In the genomic region with DNA sequence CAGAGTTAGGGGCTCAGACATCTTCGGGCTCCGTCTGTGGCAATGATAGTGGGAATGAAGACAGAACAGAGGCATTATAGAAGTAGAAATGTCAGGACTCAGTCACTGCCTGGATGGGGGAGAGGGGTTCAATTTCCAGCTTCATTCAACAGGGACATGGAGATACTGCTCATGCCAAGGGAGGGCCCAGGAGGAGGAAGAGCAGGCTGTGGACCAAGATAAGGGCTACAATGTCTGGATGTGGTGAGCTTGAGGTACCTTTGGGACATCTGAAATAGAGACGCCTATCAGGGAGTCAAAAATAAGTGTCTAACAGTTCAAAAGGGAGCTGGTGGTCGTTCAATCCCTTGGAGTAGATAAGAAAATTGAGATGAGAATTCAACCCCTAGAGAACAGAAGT, we compare ENCODE assay signal across 34 cellular contexts.
"Had no signal": no experiment of that assay in that cellular context is flagged by ENCODE, and none has a peak within 500 bp of the region (broad histone marks: within the 10 kb centered on the region; RNA-seq: fewer than 3 reads in every experiment).

No MANE protein-coding gene starts in this region.

- DNase-seq: activated CD4-positive, alpha-beta T cell treated with anti-CD3 and anti-CD28 coated beads for 36 hours; activated CD4-positive, alpha-beta T cell treated with anti-CD3 and anti-CD28 coated beads, Interleukin-2, amount 10 ng/mL, durations not matched to agents 7 days and 5 days; activated CD4-positive, alpha-beta T cell treated with anti-CD3 and anti-CD28 coated beads, Interleukin-2, amount 50 U/mL, for 48 hours; activated CD8-positive, alpha-beta memory T cell treated with anti-CD3 and anti-CD28 coated beads, Interleukin-2, amount 50 U/mL, for 48 hours; activated CD8-positive, alpha-beta T cell treated with anti-CD3 and anti-CD28 coated beads, Interleukin-2, amount 10 ng/mL, durations not matched to agents 7 days and 5 days; activated gamma-delta T cell; activated naive CD4-positive, alpha-beta T cell treated with Interleukin-2 at 50 U/mL for 16 hours; amygdala; Karpas-422; KBM-7; NCI-H1105; NCI-H1436; NCI-H1694; NCI-H1930; NCI-H2081 treated with DMSO at 0.1 percent for 48 hours; NCI-H226; NCI-H446 treated with DMSO at 0.1 percent for 48 hours; NCI-H524 treated with DMSO at 0.1 percent for 48 hours; PC-9; SIG-M5; T-cell; T-helper 2 cell; T-helper 9 cell had no signal

- H3K4me2 ChIP-seq: PC-9 had no signal

- H3K36me3 Mint-ChIP-seq: WTC11 had no signal

- H3K9me3 Mint-ChIP-seq: activated CD4-positive, alpha-beta T cell treated with anti-CD3 and anti-CD28 coated beads, Interleukin-2, amount 10 ng/mL, durations not matched to agents 7 days and 5 days; activated naive CD4-positive, alpha-beta T cell treated with anti-CD3 and anti-CD28 coated beads, Interleukin-2, amount 50 U/mL, for 24 hours; activated T-helper 2 cell treated with anti-CD3 and anti-CD28 coated beads, Interferon-gamma antibody, Interleukin-2, Interleukin-4, amounts not matched to agents 10 μg/mL and 5 μg/mL and 100 μg/mL, durations not matched to agents 14 hours and 24 hours and 36 hours; central memory CD8-positive, alpha-beta T cell; T-cell; WTC11 had no signal

- H3K4me3 ChIP-seq: ascending aorta, cardiac muscle cell, PC-9 had no signal

- FAIRE-seq: RCC 7860 had no signal

- H3K27me3 Mint-ChIP-seq: activated CD4-positive, alpha-beta T cell treated with anti-CD3 and anti-CD28 coated beads for 36 hours; activated CD4-positive, alpha-beta T cell treated with anti-CD3 and anti-CD28 coated beads, Interleukin-2, amount 10 ng/mL, durations not matched to agents 7 days and 5 days; activated naive CD4-positive, alpha-beta T cell treated with anti-CD3 and anti-CD28 coated beads, Interleukin-2, amount 50 U/mL, for 24 hours; central memory CD8-positive, alpha-beta T cell had no signal

- H3K4me3 Mint-ChIP-seq: activated CD4-positive, alpha-beta T cell treated with anti-CD3 and anti-CD28 coated beads for 36 hours; activated CD4-positive, alpha-beta T cell treated with anti-CD3 and anti-CD28 coated beads, Interleukin-2, amount 10 ng/mL, durations not matched to agents 7 days and 5 days; activated CD8-positive, alpha-beta T cell treated with anti-CD3 and anti-CD28 coated beads, Interleukin-2, amount 10 ng/mL, durations not matched to agents 7 days and 5 days; activated naive CD4-positive, alpha-beta T cell treated with anti-CD3 and anti-CD28 coated beads, Interleukin-2, amount 50 U/mL, for 24 hours; central memory CD8-positive, alpha-beta T cell; T-cell; WTC11 had no signal

- H3K4me1 ChIP-seq: ascending aorta had no signal

- ATAC-seq: activated CD4-positive, alpha-beta T cell treated with anti-CD3 and anti-CD28 coated beads for 36 hours; activated CD4-positive, CD25-positive, alpha-beta regulatory T cell treated with anti-CD3 and anti-CD28 coated beads, Interleukin-2, amount 50 U/mL, for 24 hours; activated CD8-positive, alpha-beta T cell treated with anti-CD3 and anti-CD28 coated beads, Interleukin-2, amount 10 ng/mL, durations not matched to agents 7 days and 5 days; Right ventricle myocardium inferior; SK-N-SH treated with all-trans-retinoic acid at 6 μM for 48 hours; T-cell; WTC11 had no signal

- H3K27ac Mint-ChIP-seq: activated CD4-positive, alpha-beta T cell treated with anti-CD3 and anti-CD28 coated beads for 36 hours; activated CD4-positive, alpha-beta T cell treated with anti-CD3 and anti-CD28 coated beads, Interleukin-2, amount 10 ng/mL, durations not matched to agents 7 days and 5 days; activated CD8-positive, alpha-beta T cell treated with anti-CD3 and anti-CD28 coated beads, Interleukin-2, amount 10 ng/mL, durations not matched to agents 7 days and 5 days; activated naive CD4-positive, alpha-beta T cell treated with anti-CD3 and anti-CD28 coated beads, Interleukin-2, amount 50 U/mL, for 24 hours; activated T-helper 2 cell treated with anti-CD3 and anti-CD28 coated beads, Interferon-gamma antibody, Interleukin-2, Interleukin-4, amounts not matched to agents 10 μg/mL and 5 μg/mL and 100 μg/mL, durations not matched to agents 14 hours and 24 hours and 36 hours; WTC11 had no signal

- H3K27me3 ChIP-seq: ascending aorta, cardiac muscle cell had no signal

- H3K9me3 ChIP-seq: ascending aorta had no signal

- H3K36me3 ChIP-seq: cardiac muscle cell had no signal

- H2AFZ ChIP-seq: PC-9 had no signal

- H3K27ac ChIP-seq: ascending aorta, cardiac muscle cell, PC-9, RWPE1 had no signal

- H3K4me1 Mint-ChIP-seq: WTC11 had no signal
